In the genomic region with DNA sequence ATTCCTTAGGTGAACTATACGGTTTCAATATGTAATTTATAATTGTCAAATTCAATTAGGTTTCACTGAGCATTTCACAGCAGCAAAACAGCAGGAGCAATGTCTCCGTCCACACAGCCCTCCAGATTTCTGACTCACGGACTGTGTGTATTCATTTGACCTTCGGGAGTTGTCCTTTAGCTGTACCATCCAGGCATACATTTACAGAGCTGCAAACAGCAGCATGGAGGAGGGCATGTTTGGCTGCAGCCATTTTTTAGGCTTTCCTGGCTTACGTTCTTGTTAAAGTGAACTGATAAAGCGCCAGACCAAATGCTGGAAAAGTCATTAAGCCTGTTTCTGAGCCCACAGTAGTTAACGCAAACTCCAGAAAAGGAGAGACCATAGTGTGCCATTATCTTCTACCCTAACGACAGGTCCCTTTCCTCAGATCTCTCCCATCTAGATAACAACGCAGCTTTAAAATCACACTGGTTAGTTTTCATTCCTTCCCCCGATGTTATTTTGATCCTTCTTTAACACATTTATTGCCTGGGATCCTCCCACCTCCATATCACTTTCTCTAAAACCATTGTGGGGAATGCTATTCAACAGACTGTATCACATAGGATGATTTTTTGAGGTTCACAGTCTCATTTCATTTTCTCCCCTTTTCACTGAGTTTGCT, we compare ENCODE assay signal across 15 cellular contexts. TPM values are rescaled to one million over a fixed set of nuclear protein-coding genes. Genes with fewer than 3 reads are reported as not detected.
DNase-seq lines count a peak whose midpoint lies in the region; ATAC-seq and TF ChIP-seq lines count a peak whose summit lies in the region.
"Had no signal": no experiment of that assay in that cellular context is flagged by ENCODE, and none has a peak within 500 bp of the region (broad histone marks: within the 10 kb centered on the region; RNA-seq: fewer than 3 reads in every experiment).

No MANE protein-coding gene starts in this region.

- H3K9me3 ChIP-seq in tibial artery (no peaks in the 10 kb centered on the region), trophoblast cell (ENCODE audit: insufficient read depth, low read depth, low read length) (peaks cover 12% of the 10 kb centered on the region)

- H4K12ac ChIP-seq in trophoblast cell (ENCODE audit: low read depth, low read length), result no peak overlapping the region

- peak overlapping the region; percentile 85 to 86 for H3K27ac ChIP-seq in coronary artery
- H3K27ac ChIP-seq in tibial artery, result peak overlapping the region; percentile 91 to 98
- no peak overlapping the region for H3K27ac ChIP-seq in trophoblast cell (ENCODE audit: low read depth, low read length)
- H3K27ac ChIP-seq: C4-2B, KMS-11 had no signal

- H2BK12ac ChIP-seq in trophoblast cell (ENCODE audit: low read length), result no peak overlapping the region

- H3K4me1 ChIP-seq in tibial artery (peaks cover 0 to 53% (median 23%) of the 10 kb centered on the region in 4 donors), trophoblast cell (ENCODE audit: control insufficient read depth in 1 of 2, insufficient read depth in 2 of 2, low read length in 2 of 2) (peaks cover 7 to 11% of the 10 kb centered on the region in 2 experiments)

- H3K4me3 ChIP-seq in coronary artery (peak overlapping the region; percentile 51), tibial artery (peak overlapping the region; percentile 8 to 59), trophoblast cell (ENCODE audit: low read depth, low read length) (no peak overlapping the region)

- no peak overlapping the region for H3K9ac ChIP-seq in trophoblast cell (ENCODE audit: low read length)
- H3K9ac ChIP-seq: KMS-11 had no signal

- H3K79me1 ChIP-seq in trophoblast cell (ENCODE audit: low read length), result no peaks in the 10 kb centered on the region

- no peak overlapping the region for H4K8ac ChIP-seq in trophoblast cell (ENCODE audit: low read depth, low read length)

- TF ChIP-seq CTCF in coronary artery (IDR thresholded peaks at IDR 0.05) (no peak), tibial artery (IDR thresholded peaks at IDR 0.05) (no peak)

- H2BK120ac ChIP-seq in trophoblast cell (ENCODE audit: insufficient read depth, low read length, poor library complexity), result no peak overlapping the region

- H3K23ac ChIP-seq in trophoblast cell (ENCODE audit: low read length), result no peak overlapping the region

- ATAC-seq in HG03460 (IDR thresholded peaks at IDR 0.05; ENCODE audit: unreplicated experiment), result no peak
- ATAC-seq in activated CD4-positive, CD25-positive, alpha-beta regulatory T cell treated with anti-CD3 and anti-CD28 coated beads, Interleukin-2, amount 50 U/mL, for 24 hours, result no peak

- no peak overlapping the region for H3K4me2 ChIP-seq in trophoblast cell (ENCODE audit: low read length)
- H3K4me2 ChIP-seq: KMS-11 had no signal

- H3K4ac ChIP-seq in trophoblast cell (ENCODE audit: low read depth, low read length), result no peak overlapping the region

- no CpG with 5 or more reads among the region's 10 CpGs for WGBS in trophoblast cell (ENCODE audit: extremely low coverage, insufficient coverage, insufficient read length)

- H3K36me3 ChIP-seq in tibial artery (no peaks in the 10 kb centered on the region), trophoblast cell (ENCODE audit: control insufficient read depth in 1 of 2, insufficient read depth in 2 of 2, low read length in 2 of 2) (no peaks in the 10 kb centered on the region)

- H2BK5ac ChIP-seq in trophoblast cell (ENCODE audit: low read depth, low read length, poor library complexity), result no peak overlapping the region

- H3K27me3 ChIP-seq in tibial artery (no peaks in the 10 kb centered on the region), trophoblast cell (ENCODE audit: insufficient read depth, low read length) (peaks cover 45% of the 10 kb centered on the region)

- no peak overlapping the region for H2AK5ac ChIP-seq in trophoblast cell (ENCODE audit: low read length)

- DNase-seq in NCI-H69 (lab: John Stamatoyannopoulos, UW) (peak; percentile 8), coronary artery (ENCODE audit: low spot score) (no peak), mesenteric fat pad (ENCODE audit: low spot score) (peak; percentile 45), tibial artery (peak; percentile 16 to 51), trophoblast cell (no peak)
- DNase-seq: DMS 273 treated with DMSO at 0.1 percent for 48 hours, HFFc6, NCI-H1436 treated with DMSO at 0.1 percent for 48 hours, NCI-H2029 treated with DMSO at 0.1 percent for 48 hours, NCI-H2171 treated with DMSO at 0.1 percent for 48 hours, NCI-H510A had no signal

- H4K91ac ChIP-seq in trophoblast cell (ENCODE audit: low read depth, low read length), result no peak overlapping the region

- H3K79me2 ChIP-seq in trophoblast cell (ENCODE audit: control insufficient read depth, insufficient read depth, low read length, poor library complexity), result no peaks in the 10 kb centered on the region

- no peak overlapping the region for H2AFZ ChIP-seq in trophoblast cell (ENCODE audit: insufficient read depth, low read length, poor library complexity)

- H3K14ac ChIP-seq in trophoblast cell (ENCODE audit: low read length), result no peak overlapping the region

- H3K18ac ChIP-seq in trophoblast cell (ENCODE audit: low read length), result no peak overlapping the region

- intact Hi-C loops in tibial artery (cut with DNase I; ENCODE audit: low total_unique reads), result no loop called here

RNA-seq across cellular contexts. Expression of a gene that starts 18.3 kb away (rescaled TPM):
- total RNA-seq in mesenteric fat pad, result 7.6 TPM
- polyA plus RNA-seq in trophoblast cell (2013), result 0.46 and 0.59 TPM in 2 replicates

Comparison
In these comparisons a context has a peak if more than half of its experiments do, and no peak if none do; other contexts are left out.
1. DNase-seq: peak in NCI-H69 (single experiment), mesenteric fat pad (single experiment) and tibial artery (2 of 2); none in coronary artery (single experiment) and trophoblast cell (0 of 2).